Comparison of ENCODE assay signal across 29 cellular contexts in the genomic region with DNA sequence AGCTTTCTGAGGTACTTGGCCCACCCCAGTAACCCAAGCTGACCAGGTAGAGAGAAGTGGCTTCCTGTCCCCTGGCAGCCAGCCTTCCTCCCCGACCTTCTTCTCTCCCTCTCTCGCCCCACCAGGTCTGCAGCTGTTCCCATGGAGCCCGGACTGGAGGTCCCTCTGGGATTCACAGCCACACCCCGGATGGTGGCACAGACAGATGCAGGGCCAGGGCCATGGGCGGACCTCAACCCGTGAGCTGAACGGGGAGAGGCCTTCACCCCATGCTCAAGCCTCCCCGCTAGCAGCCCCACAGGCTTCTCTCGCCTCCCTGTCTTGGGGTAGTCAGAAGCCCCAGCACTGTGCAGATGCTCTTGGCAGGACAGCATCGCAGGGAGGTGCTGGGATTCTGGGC. TPM values are rescaled to one million over a fixed set of nuclear protein-coding genes. Genes with fewer than 3 reads are reported as not detected.
"Had no signal": no experiment of that assay in that cellular context is flagged by ENCODE, and none has a peak within 500 bp of the region (broad histone marks: within the 10 kb centered on the region; RNA-seq: fewer than 3 reads in every experiment).

No MANE protein-coding gene starts in this region.

- H2AFZ ChIP-seq: parathyroid adenoma had no signal

- H3K79me2 ChIP-seq: parathyroid adenoma had no signal

- DNase-seq: activated CD4-positive, alpha-beta T cell treated with anti-CD3 and anti-CD28 coated beads for 4 hours; activated CD4-positive, alpha-beta T cell treated with anti-CD3 and anti-CD28 coated beads, Interleukin-2, amount 50 U/mL, for 48 hours; activated naive CD4-positive, alpha-beta T cell; activated T-cell treated with anti-CD3 and anti-CD28 coated beads, Interleukin-2, amount 50 U/mL, for 72 hours; central memory CD4-positive, alpha-beta T cell; endodermal cell; foreskin fibroblast; head of caudate nucleus; hippocampal formation; left cardiac atrium; left ventricle myocardium superior; mucosa of descending colon; psoas muscle; stimulated activated CD4-positive, alpha-beta T cell treated with anti-CD3 and anti-CD28 coated beads, Interleukin-4, amount 100 ng/mL, for 1 hour; stimulated activated naive CD8-positive, alpha-beta T cell treated with anti-CD3 and anti-CD28 coated beads, Interleukin-15, amount 100 ng/mL, for 72 hours; substantia nigra; T-helper 9 cell; thyroid gland; upper lobe of right lung had no signal

- H3K36me3 ChIP-seq: breast epithelium, right atrium auricular region, thyroid gland, upper lobe of right lung had no signal

- H3K27ac ChIP-seq: breast epithelium, parathyroid adenoma, psoas muscle, right atrium auricular region, thyroid gland, upper lobe of right lung, VCaP had no signal

- H3K9ac ChIP-seq: parathyroid adenoma had no signal

- H3K4me3 ChIP-seq: breast epithelium, mucosa of descending colon, psoas muscle, right atrium auricular region, thyroid gland, upper lobe of right lung had no signal

- H3K9me3 ChIP-seq: breast epithelium, mucosa of descending colon, psoas muscle, right atrium auricular region, thyroid gland, upper lobe of right lung had no signal

- H3K4me1 ChIP-seq: breast epithelium, parathyroid adenoma, psoas muscle, right atrium auricular region, upper lobe of right lung had no signal

- H3K27me3 ChIP-seq: right atrium auricular region, thyroid gland, upper lobe of right lung had no signal

- ATAC-seq: activated naive CD4-positive, alpha-beta T cell treated with anti-CD3 and anti-CD28 coated beads, Interleukin-2, amount 50 U/mL, for 72 hours; activated T-cell treated with anti-CD3 and anti-CD28 coated beads, Interleukin-2, amount 50 U/mL, for 72 hours; esophagus mucosa; left cardiac atrium; left ventricle myocardium superior; mucosa of descending colon; psoas muscle; stimulated activated naive CD8-positive, alpha-beta T cell treated with anti-CD3 and anti-CD28 coated beads, Interleukin-15, amount 100 ng/mL, for 72 hours; upper lobe of right lung had no signal

- FAIRE-seq: keratinocyte, TTC549 had no signal

RNA-seq across cellular contexts. Expression of a gene that starts 41.3 kb away (rescaled TPM):
- polyA plus RNA-seq: keratinocyte had no signal

RNA-seq across cellular contexts. Expression of a gene that starts 55.6 kb away (rescaled TPM):
- total RNA-seq: activated CD8-positive, alpha-beta memory T cell treated with anti-CD3 and anti-CD28 coated beads for 36 hours; activated naive CD4-positive, alpha-beta T cell treated with anti-CD3 and anti-CD28 coated beads, Interleukin-2, amount 50 U/mL, for 72 hours; activated T-cell treated with anti-CD3 and anti-CD28 coated beads, Interleukin-2, amount 50 U/mL, for 72 hours; breast epithelium; endodermal cell; esophagus mucosa; left cardiac atrium; left ventricle myocardium superior; lung microvascular endothelial cell; mucosa of descending colon; psoas muscle; right atrium auricular region; thyroid gland; upper lobe of right lung had no signal
- polyA plus RNA-seq: keratinocyte, psoas muscle had no signal

RNA-seq across cellular contexts. Expression of a gene that starts 57.0 kb away (rescaled TPM):
- total RNA-seq: activated CD8-positive, alpha-beta memory T cell treated with anti-CD3 and anti-CD28 coated beads for 36 hours; activated naive CD4-positive, alpha-beta T cell treated with anti-CD3 and anti-CD28 coated beads, Interleukin-2, amount 50 U/mL, for 72 hours; activated T-cell treated with anti-CD3 and anti-CD28 coated beads, Interleukin-2, amount 50 U/mL, for 72 hours; endodermal cell; esophagus mucosa; left cardiac atrium; left ventricle myocardium superior; lung microvascular endothelial cell; mucosa of descending colon; psoas muscle; right atrium auricular region; thyroid gland; upper lobe of right lung had no signal
- polyA plus RNA-seq: keratinocyte, psoas muscle had no signal
